1 cellular context compared by ENCODE assay signal in the genomic region with DNA sequence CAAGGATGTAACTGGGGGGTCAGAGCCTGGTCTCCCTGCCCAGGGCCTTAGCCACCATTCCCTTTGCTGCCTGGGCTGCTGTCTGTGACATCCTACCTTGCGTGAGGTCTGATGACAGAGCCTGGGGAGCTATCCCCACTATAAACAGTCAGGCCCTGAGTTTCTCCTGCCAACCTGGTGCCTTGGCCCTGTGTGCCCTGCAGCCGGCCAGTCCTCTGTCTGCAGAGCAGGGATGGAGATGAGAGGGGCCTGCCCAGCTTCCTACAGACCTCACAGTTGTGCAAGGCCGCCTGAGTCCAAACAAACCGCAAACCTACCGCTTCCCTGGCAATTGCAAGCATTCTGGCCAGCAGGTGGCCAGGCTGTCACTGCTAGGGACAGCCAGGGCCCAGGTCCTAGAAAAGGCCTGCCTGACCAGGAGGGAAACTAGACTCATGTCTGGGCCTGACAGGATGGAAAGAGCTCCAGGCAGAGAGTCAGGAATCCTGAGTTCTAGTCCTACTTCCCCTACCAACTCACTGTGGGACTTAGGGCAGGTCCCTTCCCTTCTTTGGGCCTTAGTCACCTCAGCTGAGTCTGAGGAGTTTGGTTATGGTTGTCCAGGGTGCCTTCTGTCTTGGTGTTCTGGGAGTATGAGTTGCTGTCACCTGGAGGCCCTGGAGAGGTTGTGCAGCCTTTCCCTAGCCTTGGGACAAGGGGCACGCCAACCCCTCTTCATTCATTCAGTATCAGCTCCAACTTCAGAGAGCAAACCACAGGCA.
TF ChIP-seq lines count a peak whose summit lies in the region.

No MANE protein-coding gene starts in this region.

TF ChIP-seq in K562, 482 proteins besides CTCF, POLR2A, EP300 and RAD21 (continued from another document and continues in another):
- TF ChIP-seq, protein P1, sequence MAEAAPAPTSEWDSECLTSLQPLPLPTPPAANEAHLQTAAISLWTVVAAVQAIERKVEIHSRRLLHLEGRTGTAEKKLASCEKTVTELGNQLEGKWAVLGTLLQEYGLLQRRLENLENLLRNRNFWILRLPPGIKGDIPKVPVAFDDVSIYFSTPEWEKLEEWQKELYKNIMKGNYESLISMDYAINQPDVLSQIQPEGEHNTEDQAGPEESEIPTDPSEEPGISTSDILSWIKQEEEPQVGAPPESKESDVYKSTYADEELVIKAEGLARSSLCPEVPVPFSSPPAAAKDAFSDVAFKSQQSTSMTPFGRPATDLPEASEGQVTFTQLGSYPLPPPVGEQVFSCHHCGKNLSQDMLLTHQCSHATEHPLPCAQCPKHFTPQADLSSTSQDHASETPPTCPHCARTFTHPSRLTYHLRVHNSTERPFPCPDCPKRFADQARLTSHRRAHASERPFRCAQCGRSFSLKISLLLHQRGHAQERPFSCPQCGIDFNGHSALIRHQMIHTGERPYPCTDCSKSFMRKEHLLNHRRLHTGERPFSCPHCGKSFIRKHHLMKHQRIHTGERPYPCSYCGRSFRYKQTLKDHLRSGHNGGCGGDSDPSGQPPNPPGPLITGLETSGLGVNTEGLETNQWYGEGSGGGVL (CRISPR knock-in tag; IDR thresholded peaks at IDR 0.05), result no peak
- TF ChIP-seq ZNF263 (CRISPR knock-in tag; IDR thresholded peaks at IDR 0.05; ENCODE audit: borderline replicate concordance), result peak; percentile 43; the same call in 1 of the 2 replicates
- TF ChIP-seq HNRNPUL1 (IDR thresholded peaks at IDR 0.05; ENCODE audit: low read length), result no peak
- no peak for TF ChIP-seq NFATC3 (IDR thresholded peaks at IDR 0.05)
- 0 out of 4 replicates have a peak, but pooled peaks of 1 of the 2 experiments have one; percentile 35 for TF ChIP-seq SIN3A (IDR thresholded peaks at IDR 0.05; ENCODE audit: borderline replicate concordance in 2 of 2, control insufficient read depth in 1 of 2, low read depth in 2 of 2, low read length in 2 of 2)
- no peak for TF ChIP-seq NBN (IDR thresholded peaks at IDR 0.05; ENCODE audit: low read depth)
- no peak for TF ChIP-seq ZNF165 (CRISPR knock-in tag; IDR thresholded peaks at IDR 0.05; ENCODE audit: borderline replicate concordance)
- TF ChIP-seq SIN3B (IDR thresholded peaks at IDR 0.05; ENCODE audit: low read depth), result no peak
- no peak for TF ChIP-seq MEF2D (tag; conservative IDR thresholded peaks at IDR 0.05; ENCODE audit: low read depth)
- TF ChIP-seq, protein P2, sequence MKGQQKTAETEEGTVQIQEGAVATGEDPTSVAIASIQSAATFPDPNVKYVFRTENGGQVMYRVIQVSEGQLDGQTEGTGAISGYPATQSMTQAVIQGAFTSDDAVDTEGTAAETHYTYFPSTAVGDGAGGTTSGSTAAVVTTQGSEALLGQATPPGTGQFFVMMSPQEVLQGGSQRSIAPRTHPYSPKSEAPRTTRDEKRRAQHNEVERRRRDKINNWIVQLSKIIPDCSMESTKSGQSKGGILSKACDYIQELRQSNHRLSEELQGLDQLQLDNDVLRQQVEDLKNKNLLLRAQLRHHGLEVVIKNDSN (CRISPR knock-in tag; IDR thresholded peaks at IDR 0.05), result no peak
- no peak for TF ChIP-seq NFIX (CRISPR knock-in tag; IDR thresholded peaks at IDR 0.05; ENCODE audit: low read depth)
- TF ChIP-seq, protein P3, sequence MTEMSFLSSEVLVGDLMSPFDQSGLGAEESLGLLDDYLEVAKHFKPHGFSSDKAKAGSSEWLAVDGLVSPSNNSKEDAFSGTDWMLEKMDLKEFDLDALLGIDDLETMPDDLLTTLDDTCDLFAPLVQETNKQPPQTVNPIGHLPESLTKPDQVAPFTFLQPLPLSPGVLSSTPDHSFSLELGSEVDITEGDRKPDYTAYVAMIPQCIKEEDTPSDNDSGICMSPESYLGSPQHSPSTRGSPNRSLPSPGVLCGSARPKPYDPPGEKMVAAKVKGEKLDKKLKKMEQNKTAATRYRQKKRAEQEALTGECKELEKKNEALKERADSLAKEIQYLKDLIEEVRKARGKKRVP (CRISPR knock-in tag; IDR thresholded peaks at IDR 0.05), result peak; percentile 55
- TF ChIP-seq XRCC4 (IDR thresholded peaks at IDR 0.05; ENCODE audit: extremely low read depth, insufficient read depth, insufficient read length), result no peak
- no peak for TF ChIP-seq PHF21A (IDR thresholded peaks at IDR 0.05; ENCODE audit: borderline replicate concordance, low read depth)
- TF ChIP-seq, protein P4, sequence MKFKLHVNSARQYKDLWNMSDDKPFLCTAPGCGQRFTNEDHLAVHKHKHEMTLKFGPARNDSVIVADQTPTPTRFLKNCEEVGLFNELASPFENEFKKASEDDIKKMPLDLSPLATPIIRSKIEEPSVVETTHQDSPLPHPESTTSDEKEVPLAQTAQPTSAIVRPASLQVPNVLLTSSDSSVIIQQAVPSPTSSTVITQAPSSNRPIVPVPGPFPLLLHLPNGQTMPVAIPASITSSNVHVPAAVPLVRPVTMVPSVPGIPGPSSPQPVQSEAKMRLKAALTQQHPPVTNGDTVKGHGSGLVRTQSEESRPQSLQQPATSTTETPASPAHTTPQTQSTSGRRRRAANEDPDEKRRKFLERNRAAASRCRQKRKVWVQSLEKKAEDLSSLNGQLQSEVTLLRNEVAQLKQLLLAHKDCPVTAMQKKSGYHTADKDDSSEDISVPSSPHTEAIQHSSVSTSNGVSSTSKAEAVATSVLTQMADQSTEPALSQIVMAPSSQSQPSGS (CRISPR knock-in tag; IDR thresholded peaks at IDR 0.05), result no peak
- TF ChIP-seq SNRNP70 (optimal IDR thresholded peaks at IDR 0.05; ENCODE audit: low read depth, low read length), result no peak
- TF ChIP-seq SP1 (CRISPR knock-in tag; IDR thresholded peaks at IDR 0.05), result no peak
- no peak for TF ChIP-seq FOS (IDR thresholded peaks at IDR 0.05; ENCODE audit: extremely low read depth, insufficient read length)
- TF ChIP-seq, protein P5, sequence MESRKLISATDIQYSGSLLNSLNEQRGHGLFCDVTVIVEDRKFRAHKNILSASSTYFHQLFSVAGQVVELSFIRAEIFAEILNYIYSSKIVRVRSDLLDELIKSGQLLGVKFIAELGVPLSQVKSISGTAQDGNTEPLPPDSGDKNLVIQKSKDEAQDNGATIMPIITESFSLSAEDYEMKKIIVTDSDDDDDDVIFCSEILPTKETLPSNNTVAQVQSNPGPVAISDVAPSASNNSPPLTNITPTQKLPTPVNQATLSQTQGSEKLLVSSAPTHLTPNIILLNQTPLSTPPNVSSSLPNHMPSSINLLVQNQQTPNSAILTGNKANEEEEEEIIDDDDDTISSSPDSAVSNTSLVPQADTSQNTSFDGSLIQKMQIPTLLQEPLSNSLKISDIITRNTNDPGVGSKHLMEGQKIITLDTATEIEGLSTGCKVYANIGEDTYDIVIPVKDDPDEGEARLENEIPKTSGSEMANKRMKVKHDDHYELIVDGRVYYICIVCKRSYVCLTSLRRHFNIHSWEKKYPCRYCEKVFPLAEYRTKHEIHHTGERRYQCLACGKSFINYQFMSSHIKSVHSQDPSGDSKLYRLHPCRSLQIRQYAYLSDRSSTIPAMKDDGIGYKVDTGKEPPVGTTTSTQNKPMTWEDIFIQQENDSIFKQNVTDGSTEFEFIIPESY (CRISPR knock-in tag; IDR thresholded peaks at IDR 0.05), result peak; percentile 100
- TF ChIP-seq SMAD3 (CRISPR knock-in tag; conservative IDR thresholded peaks at IDR 0.05), result no peak
- no peak for TF ChIP-seq ZFP30 (CRISPR knock-in tag; IDR thresholded peaks at IDR 0.05; ENCODE audit: borderline replicate concordance)
- no peak for TF ChIP-seq GTF2E2 (tag; IDR thresholded peaks at IDR 0.05)
- TF ChIP-seq, protein P6, sequence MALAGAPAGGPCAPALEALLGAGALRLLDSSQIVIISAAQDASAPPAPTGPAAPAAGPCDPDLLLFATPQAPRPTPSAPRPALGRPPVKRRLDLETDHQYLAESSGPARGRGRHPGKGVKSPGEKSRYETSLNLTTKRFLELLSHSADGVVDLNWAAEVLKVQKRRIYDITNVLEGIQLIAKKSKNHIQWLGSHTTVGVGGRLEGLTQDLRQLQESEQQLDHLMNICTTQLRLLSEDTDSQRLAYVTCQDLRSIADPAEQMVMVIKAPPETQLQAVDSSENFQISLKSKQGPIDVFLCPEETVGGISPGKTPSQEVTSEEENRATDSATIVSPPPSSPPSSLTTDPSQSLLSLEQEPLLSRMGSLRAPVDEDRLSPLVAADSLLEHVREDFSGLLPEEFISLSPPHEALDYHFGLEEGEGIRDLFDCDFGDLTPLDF (CRISPR knock-in tag; IDR thresholded peaks at IDR 0.05), result no peak
- TF ChIP-seq ZNF384 (IDR thresholded peaks at IDR 0.05; ENCODE audit: low read depth, low read length), result no peak
- no peak for TF ChIP-seq KDM2B (CRISPR knock-in tag; IDR thresholded peaks at IDR 0.05)
- no peak for TF ChIP-seq FOXK1 (CRISPR knock-in tag; IDR thresholded peaks at IDR 0.05; ENCODE audit: borderline replicate concordance)
- TF ChIP-seq YY1 (IDR thresholded peaks at IDR 0.05; ENCODE audit: borderline replicate concordance in 1 of 3, control insufficient read depth in 1 of 3, extremely low read depth in 1 of 3, insufficient read depth in 3 of 3, insufficient read length in 1 of 3, insufficient replicate concordance in 2 of 3, low read depth in 1 of 3, low read length in 2 of 3), result no peak
- TF ChIP-seq ZNF445 (CRISPR knock-in tag; IDR thresholded peaks at IDR 0.05; ENCODE audit: low read depth), result no peak
- TF ChIP-seq, protein P7, sequence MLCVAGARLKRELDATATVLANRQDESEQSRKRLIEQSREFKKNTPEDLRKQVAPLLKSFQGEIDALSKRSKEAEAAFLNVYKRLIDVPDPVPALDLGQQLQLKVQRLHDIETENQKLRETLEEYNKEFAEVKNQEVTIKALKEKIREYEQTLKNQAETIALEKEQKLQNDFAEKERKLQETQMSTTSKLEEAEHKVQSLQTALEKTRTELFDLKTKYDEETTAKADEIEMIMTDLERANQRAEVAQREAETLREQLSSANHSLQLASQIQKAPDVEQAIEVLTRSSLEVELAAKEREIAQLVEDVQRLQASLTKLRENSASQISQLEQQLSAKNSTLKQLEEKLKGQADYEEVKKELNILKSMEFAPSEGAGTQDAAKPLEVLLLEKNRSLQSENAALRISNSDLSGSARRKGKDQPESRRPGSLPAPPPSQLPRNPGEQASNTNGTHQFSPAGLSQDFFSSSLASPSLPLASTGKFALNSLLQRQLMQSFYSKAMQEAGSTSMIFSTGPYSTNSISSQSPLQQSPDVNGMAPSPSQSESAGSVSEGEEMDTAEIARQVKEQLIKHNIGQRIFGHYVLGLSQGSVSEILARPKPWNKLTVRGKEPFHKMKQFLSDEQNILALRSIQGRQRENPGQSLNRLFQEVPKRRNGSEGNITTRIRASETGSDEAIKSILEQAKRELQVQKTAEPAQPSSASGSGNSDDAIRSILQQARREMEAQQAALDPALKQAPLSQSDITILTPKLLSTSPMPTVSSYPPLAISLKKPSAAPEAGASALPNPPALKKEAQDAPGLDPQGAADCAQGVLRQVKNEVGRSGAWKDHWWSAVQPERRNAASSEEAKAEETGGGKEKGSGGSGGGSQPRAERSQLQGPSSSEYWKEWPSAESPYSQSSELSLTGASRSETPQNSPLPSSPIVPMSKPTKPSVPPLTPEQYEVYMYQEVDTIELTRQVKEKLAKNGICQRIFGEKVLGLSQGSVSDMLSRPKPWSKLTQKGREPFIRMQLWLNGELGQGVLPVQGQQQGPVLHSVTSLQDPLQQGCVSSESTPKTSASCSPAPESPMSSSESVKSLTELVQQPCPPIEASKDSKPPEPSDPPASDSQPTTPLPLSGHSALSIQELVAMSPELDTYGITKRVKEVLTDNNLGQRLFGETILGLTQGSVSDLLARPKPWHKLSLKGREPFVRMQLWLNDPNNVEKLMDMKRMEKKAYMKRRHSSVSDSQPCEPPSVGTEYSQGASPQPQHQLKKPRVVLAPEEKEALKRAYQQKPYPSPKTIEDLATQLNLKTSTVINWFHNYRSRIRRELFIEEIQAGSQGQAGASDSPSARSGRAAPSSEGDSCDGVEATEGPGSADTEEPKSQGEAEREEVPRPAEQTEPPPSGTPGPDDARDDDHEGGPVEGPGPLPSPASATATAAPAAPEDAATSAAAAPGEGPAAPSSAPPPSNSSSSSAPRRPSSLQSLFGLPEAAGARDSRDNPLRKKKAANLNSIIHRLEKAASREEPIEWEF (CRISPR knock-in tag; IDR thresholded peaks at IDR 0.05), result no peak
- TF ChIP-seq CEBPB (tag; IDR thresholded peaks at IDR 0.05), result peak; percentile 89
- TF ChIP-seq U2AF1 (optimal IDR thresholded peaks at IDR 0.05; ENCODE audit: low read depth, low read length), result no peak
- no peak for TF ChIP-seq POLR2H (tag; IDR thresholded peaks at IDR 0.05; ENCODE audit: low read depth)
- TF ChIP-seq, protein P8, sequence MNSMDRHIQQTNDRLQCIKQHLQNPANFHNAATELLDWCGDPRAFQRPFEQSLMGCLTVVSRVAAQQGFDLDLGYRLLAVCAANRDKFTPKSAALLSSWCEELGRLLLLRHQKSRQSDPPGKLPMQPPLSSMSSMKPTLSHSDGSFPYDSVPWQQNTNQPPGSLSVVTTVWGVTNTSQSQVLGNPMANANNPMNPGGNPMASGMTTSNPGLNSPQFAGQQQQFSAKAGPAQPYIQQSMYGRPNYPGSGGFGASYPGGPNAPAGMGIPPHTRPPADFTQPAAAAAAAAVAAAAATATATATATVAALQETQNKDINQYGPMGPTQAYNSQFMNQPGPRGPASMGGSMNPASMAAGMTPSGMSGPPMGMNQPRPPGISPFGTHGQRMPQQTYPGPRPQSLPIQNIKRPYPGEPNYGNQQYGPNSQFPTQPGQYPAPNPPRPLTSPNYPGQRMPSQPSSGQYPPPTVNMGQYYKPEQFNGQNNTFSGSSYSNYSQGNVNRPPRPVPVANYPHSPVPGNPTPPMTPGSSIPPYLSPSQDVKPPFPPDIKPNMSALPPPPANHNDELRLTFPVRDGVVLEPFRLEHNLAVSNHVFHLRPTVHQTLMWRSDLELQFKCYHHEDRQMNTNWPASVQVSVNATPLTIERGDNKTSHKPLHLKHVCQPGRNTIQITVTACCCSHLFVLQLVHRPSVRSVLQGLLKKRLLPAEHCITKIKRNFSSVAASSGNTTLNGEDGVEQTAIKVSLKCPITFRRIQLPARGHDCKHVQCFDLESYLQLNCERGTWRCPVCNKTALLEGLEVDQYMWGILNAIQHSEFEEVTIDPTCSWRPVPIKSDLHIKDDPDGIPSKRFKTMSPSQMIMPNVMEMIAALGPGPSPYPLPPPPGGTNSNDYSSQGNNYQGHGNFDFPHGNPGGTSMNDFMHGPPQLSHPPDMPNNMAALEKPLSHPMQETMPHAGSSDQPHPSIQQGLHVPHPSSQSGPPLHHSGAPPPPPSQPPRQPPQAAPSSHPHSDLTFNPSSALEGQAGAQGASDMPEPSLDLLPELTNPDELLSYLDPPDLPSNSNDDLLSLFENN (IDR thresholded peaks at IDR 0.05; ENCODE audit: low read depth in 2 of 2, low read length in 2 of 2), result no peak
- TF ChIP-seq PYGO2 (tag; IDR thresholded peaks at IDR 0.05), result no peak
- peak; percentile 71 for TF ChIP-seq TEAD4 (IDR thresholded peaks at IDR 0.05; ENCODE audit: low read length)
- no peak for TF ChIP-seq TEAD4 (CRISPR knock-in tag; IDR thresholded peaks at IDR 0.05; ENCODE audit: borderline replicate concordance)
